Comparison of ENCODE assay signal across 8 cellular contexts in the genomic region with DNA sequence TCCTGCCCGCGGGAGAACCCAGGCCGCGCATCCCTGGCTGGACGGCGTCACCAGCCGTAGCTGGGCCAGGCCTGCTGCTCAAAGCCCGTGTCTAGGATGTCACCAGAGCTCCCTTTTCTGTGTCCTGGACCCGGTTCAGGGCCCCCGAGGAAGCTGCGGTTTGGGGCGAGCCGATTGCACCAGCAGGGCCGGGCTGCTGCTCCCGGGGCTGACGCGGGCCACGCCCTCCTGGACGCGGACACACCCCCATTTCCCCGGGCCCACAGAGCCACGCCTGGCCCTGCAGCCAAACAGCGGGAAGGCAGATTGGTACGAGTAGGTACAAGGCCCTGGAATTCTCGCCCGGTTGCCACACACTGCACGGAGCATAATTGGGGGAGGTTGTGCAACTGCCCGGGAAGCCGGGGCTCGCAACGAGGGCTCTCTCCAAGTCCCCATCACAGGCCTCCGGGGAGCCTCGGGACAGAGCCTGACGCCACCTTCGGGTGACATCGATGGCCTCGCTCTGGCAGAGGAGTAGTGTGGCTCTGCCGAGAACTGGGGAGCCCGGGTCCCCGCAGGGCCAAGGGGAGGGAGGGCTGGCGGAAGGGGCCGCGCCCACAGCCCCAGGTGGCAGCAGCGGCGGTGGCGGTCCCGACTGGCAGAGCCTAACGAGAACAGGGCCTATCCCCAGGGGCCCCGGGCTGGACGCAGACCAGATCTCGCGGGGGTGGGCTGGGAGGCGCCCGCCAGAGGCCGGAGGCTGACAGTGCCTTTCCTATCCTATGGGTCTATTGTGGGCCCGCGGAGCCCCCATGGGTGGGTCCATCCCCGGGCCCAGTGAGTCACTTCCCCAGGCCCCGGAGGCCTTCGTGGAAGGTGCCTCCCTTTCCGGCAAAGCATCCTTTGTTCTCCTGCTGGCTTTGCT.
DNase-seq lines count a peak whose midpoint lies in the region; ATAC-seq and TF ChIP-seq lines count a peak whose summit lies in the region.

No MANE protein-coding gene starts in this region.

- H3K4me2 ChIP-seq in BLaER1, result peak overlapping the region; percentile 98

- peak overlapping the region; percentile 79 for H3K9ac ChIP-seq in BLaER1

- H3K36me3 ChIP-seq in BLaER1, result no peaks in the 10 kb centered on the region

- in situ Hi-C loops in astrocyte of the spinal cord (cut with HindIII; ENCODE audit: low sequenced_read_pairs), result no loop called here

- peak overlapping the region; percentile 65 for H3K4me3 ChIP-seq in BLaER1
- H3K4me3 ChIP-seq in astrocyte of the spinal cord (ENCODE audit: low read depth, low read length), result peak overlapping the region; percentile 37
- H3K4me3 ChIP-seq in iPS-18c (ENCODE audit: insufficient read depth, low read depth, low read length), result peak overlapping the region; percentile 58
- peak overlapping the region; percentile 28 to 43 (median 34) for H3K4me3 ChIP-seq in skin epidermis

- H3K9me3 ChIP-seq in BLaER1, result no peaks in the 10 kb centered on the region
- H3K9me3 ChIP-seq in iPS-18c (ENCODE audit: control insufficient read depth, insufficient read depth, low read length), result no peaks in the 10 kb centered on the region

- peak in 4 of 5 donors; percentile 30 to 91 (median 39) for DNase-seq in T-helper 1 cell
- peak; percentile 59 for DNase-seq in astrocyte of the spinal cord (ENCODE audit: low read depth, low spot score)

- H3K27me3 ChIP-seq in BLaER1, result no peaks in the 10 kb centered on the region

- no peaks in the 10 kb centered on the region for H4K20me1 ChIP-seq in BLaER1

- peak; percentile 58 for ATAC-seq in HG03139 (IDR thresholded peaks at IDR 0.05; ENCODE audit: unreplicated experiment)
- no peak for ATAC-seq in GM18867 (IDR thresholded peaks at IDR 0.05; ENCODE audit: unreplicated experiment)
- ATAC-seq in GM19328 (IDR thresholded peaks at IDR 0.05; ENCODE audit: unreplicated experiment), result no peak

- H3K4me1 ChIP-seq in BLaER1, result peaks cover 73% of the 10 kb centered on the region

- TF ChIP-seq CTCF in astrocyte of the spinal cord (IDR thresholded peaks at IDR 0.05; ENCODE audit: low read depth, low read length), result no peak

- H3K27ac ChIP-seq in BLaER1, result peak overlapping the region; percentile 95
- peak overlapping the region; percentile 72 to 98 (median 92) for H3K27ac ChIP-seq in skin epidermis
